In the genomic region with DNA sequence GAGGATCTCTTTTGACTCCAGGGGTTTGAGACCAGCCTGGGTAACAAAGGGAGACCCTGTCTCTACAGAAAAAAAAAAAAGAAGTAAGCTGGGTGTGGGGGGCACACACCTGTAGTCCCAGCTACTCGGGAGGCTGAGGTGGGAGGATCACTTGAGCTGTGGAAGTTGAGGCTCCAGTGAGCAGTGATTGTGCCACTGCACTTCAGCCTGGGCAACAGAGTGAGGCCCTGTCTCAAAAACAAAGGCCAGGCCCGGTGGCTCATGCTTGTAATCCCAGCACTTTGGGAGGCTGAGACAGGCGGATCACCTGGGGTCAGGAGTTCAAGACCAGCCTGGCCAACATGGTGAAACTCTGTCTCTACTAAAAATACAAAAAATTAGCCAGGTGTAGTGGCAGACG, we compare ENCODE assay signal across 8 cellular contexts. TPM values are rescaled to one million over a fixed set of nuclear protein-coding genes. Genes with fewer than 3 reads are reported as not detected.
DNase-seq lines count a peak whose midpoint lies in the region; ATAC-seq and TF ChIP-seq lines count a peak whose summit lies in the region.
"Not testable (repeated sequence)": the region's sequence is repeated elsewhere in the genome, so short reads cannot be mapped to it uniquely, and the experiment has no call there.

No MANE protein-coding gene starts in this region.

- DNase-seq in BE2C; Karpas-422; epithelial cell of proximal tubule (ENCODE audit: low read depth); hepatocyte (ENCODE audit: low spot score); upper lobe of right lung: not testable (repeated sequence)

- peak overlapping the region; percentile 91 for H3K4me2 ChIP-seq in Karpas-422 (ENCODE audit: low read depth, low read length, poor library complexity, severe bottlenecking)
- peak overlapping the region; percentile 96 for H3K4me2 ChIP-seq in SU-DHL-6 (ENCODE audit: low read depth, low read length, poor library complexity, severe bottlenecking)
- H3K4me2 ChIP-seq in hepatocyte = peak overlapping the region; percentile 82

- ATAC-seq in upper lobe of right lung = not testable (repeated sequence)

- WGBS in hepatocyte (ENCODE audit: low lambda C conversion rate, missing lambda C conversion rate) = 91% methylated on average over 4 of the region's 4 CpGs
- 65 to 100% methylated on average over 1 to 3 of the region's 4 CpGs for WGBS in mesodermal cell (ENCODE audit: insufficient coverage in 2 of 2), 2 experiments

- peak overlapping the region; percentile 62 for H3K9ac ChIP-seq in Karpas-422 (ENCODE audit: low read length)
- peak overlapping the region; percentile 66 for H3K9ac ChIP-seq in SU-DHL-6 (ENCODE audit: low read length)
- H3K9ac ChIP-seq in skeletal muscle tissue (ENCODE audit: low read depth in 1 of 3, low read length in 3 of 3) = peak overlapping the region in 2 of 3 donors; percentile 85 to 92

- intact Hi-C loops in upper lobe of right lung (cut with DNase I) = not testable (repeated sequence)

- not testable (repeated sequence) for H3K9me3 ChIP-seq in BE2C; Karpas-422 (ENCODE audit: low read length); SU-DHL-6 (ENCODE audit: insufficient read depth, low read length); hepatocyte (ENCODE audit: low read depth); mesodermal cell (ENCODE audit: control insufficient read depth, low read length); skeletal muscle tissue (ENCODE audit: control insufficient read depth in 3 of 3, low read length in 3 of 3); upper lobe of right lung

- H3F3A ChIP-seq in SU-DHL-6 (ENCODE audit: insufficient read depth) = not testable (repeated sequence)

- not testable (repeated sequence) for H3K4me1 ChIP-seq in BE2C; mesodermal cell (ENCODE audit: control insufficient read depth, insufficient read depth, low read length, poor library complexity, severe bottlenecking)
- H3K4me1 ChIP-seq in Karpas-422 (ENCODE audit: low read length) = peaks cover 39% of the 10 kb centered on the region
- peaks cover 26% of the 10 kb centered on the region for H3K4me1 ChIP-seq in hepatocyte (ENCODE audit: insufficient read depth)
- H3K4me1 ChIP-seq in skeletal muscle tissue (ENCODE audit: control insufficient read depth in 3 of 3, insufficient read depth in 3 of 3, low read length in 3 of 3) = peaks cover 32 to 65% (median 44%) of the 10 kb centered on the region in 3 donors
- peaks cover 37% of the 10 kb centered on the region for H3K4me1 ChIP-seq in upper lobe of right lung

- H4K20me1 ChIP-seq in Karpas-422 (ENCODE audit: insufficient read depth, low read depth, low read length); SU-DHL-6 (ENCODE audit: low read depth, low read length); hepatocyte (ENCODE audit: insufficient read depth, poor library complexity, severe bottlenecking): not testable (repeated sequence)

- H3K79me2 ChIP-seq in Karpas-422 (ENCODE audit: low read length) (peaks cover 16% of the 10 kb centered on the region), SU-DHL-6 (ENCODE audit: insufficient read depth, low read length) (peaks cover 13% of the 10 kb centered on the region), hepatocyte (peaks cover 17% of the 10 kb centered on the region)

- H3K27me3 ChIP-seq in BE2C; Karpas-422 (ENCODE audit: low read length); SU-DHL-6 (ENCODE audit: low read length); hepatocyte; skeletal muscle tissue (ENCODE audit: control insufficient read depth in 3 of 3, insufficient read depth in 3 of 3, low read length in 3 of 3); upper lobe of right lung: not testable (repeated sequence)

- H3K36me3 ChIP-seq in BE2C; Karpas-422 (ENCODE audit: insufficient read depth, low read length); SU-DHL-6 (ENCODE audit: low read length); hepatocyte (replicated peaks; ENCODE audit: insufficient read depth, low read depth); mesodermal cell (ENCODE audit: control insufficient read depth, insufficient read depth, low read length); skeletal muscle tissue (ENCODE audit: control insufficient read depth in 3 of 3, insufficient read depth in 3 of 3, low read length in 3 of 3); upper lobe of right lung: not testable (repeated sequence)

- not testable (repeated sequence) for H3K27ac ChIP-seq in Karpas-422 (ENCODE audit: low read length); SU-DHL-6 (ENCODE audit: low read depth, low read length); hepatocyte; mesodermal cell (ENCODE audit: low read depth, low read length, severe bottlenecking)
- peak overlapping the region; percentile 97 for H3K27ac ChIP-seq in skeletal muscle tissue (ENCODE audit: low read depth, low read length)
- H3K27ac ChIP-seq in upper lobe of right lung = peak overlapping the region; percentile 93

- not testable (repeated sequence) for H2AFZ ChIP-seq in Karpas-422 (ENCODE audit: low read length); SU-DHL-6 (ENCODE audit: low read depth, low read length, severe bottlenecking); hepatocyte

- H3K9me2 ChIP-seq in Karpas-422 (replicated peaks; ENCODE audit: insufficient read depth, low read length); SU-DHL-6 (replicated peaks; ENCODE audit: insufficient read depth, low read length); hepatocyte (replicated peaks; ENCODE audit: insufficient read depth): not testable (repeated sequence)

- H3K4me3 ChIP-seq in BE2C (ENCODE audit: low read depth, low read length) = peak overlapping the region; percentile 80
- peak overlapping the region; percentile 63; the same call in 1 of the 2 replicates for H3K4me3 ChIP-seq in Karpas-422 (ENCODE audit: low read length)
- peak overlapping the region; percentile 65 for H3K4me3 ChIP-seq in SU-DHL-6 (ENCODE audit: insufficient read depth, low read length, poor library complexity, severe bottlenecking)
- peak overlapping the region; percentile 64 for H3K4me3 ChIP-seq in epithelial cell of proximal tubule (ENCODE audit: low read depth, low read length)
- H3K4me3 ChIP-seq in hepatocyte = not testable (repeated sequence)
- H3K4me3 ChIP-seq in mesodermal cell (ENCODE audit: extremely low read depth, insufficient read depth, low read length, poor library complexity, severe bottlenecking) = peak overlapping the region; percentile 55
- H3K4me3 ChIP-seq in skeletal muscle tissue (ENCODE audit: low read length in 3 of 3) = peak overlapping the region; percentile 78 to 90 (median 80)
- H3K4me3 ChIP-seq in upper lobe of right lung = peak overlapping the region; percentile 58

- TF ChIP-seq CTCF in BE2C (IDR thresholded peaks at IDR 0.05; ENCODE audit: low read depth, low read length); SU-DHL-6 (IDR thresholded peaks at IDR 0.05; ENCODE audit: insufficient read depth, low read length, poor library complexity, severe bottlenecking); epithelial cell of proximal tubule (conservative IDR thresholded peaks at IDR 0.05; ENCODE audit: low read depth, low read length); hepatocyte (IDR thresholded peaks at IDR 0.05; ENCODE audit: poor library complexity); upper lobe of right lung (IDR thresholded peaks at IDR 0.05): not testable (repeated sequence)

RNA-seq across cellular contexts. Expression of a gene that starts 1.7 kb away (rescaled TPM):
- 1.3 TPM for polyA plus RNA-seq in BE2C (2012; ENCODE audit: insufficient read depth, insufficient read length, low read depth)
- 1.1 and 2.9 TPM in 2 replicates for total RNA-seq in Karpas-422 (2014; rRNA removed; shearing (Covaris generic); ENCODE audit: low replicate concordance)
- total RNA-seq in epithelial cell of proximal tubule = 1.9 and 2.2 TPM in 2 replicates
- 1.7 and 14.9 TPM in 2 replicates for total RNA-seq in hepatocyte
- polyA plus RNA-seq in hepatocyte = 1.1 and 3.8 TPM in 2 replicates
- 0.81 TPM for polyA plus RNA-seq in mesodermal cell (2013, experiment 1 of 2)
- polyA plus RNA-seq in mesodermal cell (2013, experiment 2 of 2) = 1.6 TPM
- total RNA-seq in skeletal muscle tissue = under 0.01 TPM
- total RNA-seq in upper lobe of right lung = 4.5 TPM

RNA-seq across cellular contexts. Expression of a gene that starts 3.9 kb away (rescaled TPM):
- 15.4 TPM for polyA plus RNA-seq in BE2C (2012; ENCODE audit: insufficient read depth, insufficient read length, low read depth)
- 80.3 and 84.2 TPM in 2 replicates for total RNA-seq in Karpas-422 (2014; rRNA removed; shearing (Covaris generic); ENCODE audit: low replicate concordance)
- total RNA-seq in epithelial cell of proximal tubule = 25.9 and 66.1 TPM in 2 replicates
- 7.1 and 9.5 TPM in 2 replicates for total RNA-seq in hepatocyte
- 13.5 and 19.5 TPM in 2 replicates for polyA plus RNA-seq in hepatocyte
- 24.3 TPM for polyA plus RNA-seq in mesodermal cell (2013, experiment 1 of 2)
- 29.2 TPM for polyA plus RNA-seq in mesodermal cell (2013, experiment 2 of 2)
- total RNA-seq in skeletal muscle tissue = 8.4 TPM
- 15.3 TPM for total RNA-seq in upper lobe of right lung

RNA-seq across cellular contexts. Expression of a gene that starts 16.5 kb away (rescaled TPM):
- polyA plus RNA-seq in BE2C (2012; ENCODE audit: insufficient read depth, insufficient read length, low read depth) = 25.5 TPM
- 58.3 and 71.5 TPM in 2 replicates for total RNA-seq in Karpas-422 (2014; rRNA removed; shearing (Covaris generic); ENCODE audit: low replicate concordance)
- total RNA-seq in epithelial cell of proximal tubule = 10.3 and 10.7 TPM in 2 replicates
- total RNA-seq in hepatocyte = 15.6 and 21.3 TPM in 2 replicates
- polyA plus RNA-seq in hepatocyte = 8.5 and 9.9 TPM in 2 replicates
- polyA plus RNA-seq in mesodermal cell (2013, experiment 1 of 2) = 11.2 TPM
- 12.3 TPM for polyA plus RNA-seq in mesodermal cell (2013, experiment 2 of 2)
- 48.0 TPM for total RNA-seq in skeletal muscle tissue
- 33.4 TPM for total RNA-seq in upper lobe of right lung

RNA-seq across cellular contexts. Expression of a gene that starts 59.1 kb away (rescaled TPM):
- 74.0 TPM for polyA plus RNA-seq in BE2C (2012; ENCODE audit: insufficient read depth, insufficient read length, low read depth)
- total RNA-seq in Karpas-422 (2014; rRNA removed; shearing (Covaris generic); ENCODE audit: low replicate concordance) = 103 and 179 TPM in 2 replicates
- total RNA-seq in epithelial cell of proximal tubule (10.9 and 17.3 TPM in 2 replicates), hepatocyte (19.5 and 21.1 TPM in 2 replicates), skeletal muscle tissue (59.0 TPM), upper lobe of right lung (78.1 TPM)
- 8.8 and 12.9 TPM in 2 replicates for polyA plus RNA-seq in hepatocyte
- polyA plus RNA-seq in mesodermal cell (2013, experiment 1 of 2) = 55.4 TPM
- polyA plus RNA-seq in mesodermal cell (2013, experiment 2 of 2) = 54.6 TPM
